ENCODE assay signal across 26 cellular contexts in the genomic region with DNA sequence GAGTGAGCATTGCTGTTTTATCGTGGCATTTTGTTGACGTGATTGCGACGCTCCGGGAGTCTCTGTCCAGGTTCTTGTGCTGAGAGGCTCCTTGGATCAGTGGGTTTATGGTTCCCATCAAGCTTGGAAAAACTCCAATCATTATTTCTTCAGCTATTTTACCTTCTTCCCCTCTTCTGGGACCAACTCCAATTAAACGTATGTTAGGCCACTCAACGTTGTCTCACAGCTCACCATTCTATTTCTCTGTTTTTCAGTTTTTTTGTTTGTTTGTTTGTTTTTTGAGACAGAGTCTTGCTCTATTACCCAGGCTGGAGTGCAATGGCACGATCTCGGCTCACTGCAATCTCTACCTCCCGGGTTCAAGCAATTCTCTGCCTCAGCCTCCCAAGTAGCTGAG. TPM values are rescaled to one million over a fixed set of nuclear protein-coding genes. Genes with fewer than 3 reads are reported as not detected.
"Had no signal": no experiment of that assay in that cellular context is flagged by ENCODE, and none has a peak within 500 bp of the region (broad histone marks: within the 10 kb centered on the region; RNA-seq: fewer than 3 reads in every experiment).

No MANE protein-coding gene starts in this region.

- DNase-seq: activated B cell treated with CpG ODN at 0.5 μM for 24 hours; activated CD4-positive, alpha-beta T cell treated with anti-CD3 and anti-CD28 coated beads, Interleukin-2, amount 50 U/mL, for 1 hour; activated gamma-delta T cell treated with Interleukin-2 at 50 U/mL for 16 hours; activated naive CD8-positive, alpha-beta T cell treated with anti-CD3 and anti-CD28 coated beads, Interleukin-2, amount 10 ng/mL, durations not matched to agents 7 days and 5 days; activated T-cell treated with anti-CD3 and anti-CD28 coated beads, Interleukin-2, amount 50 U/mL, for 1 hour; amniotic stem cell; caudate nucleus; foreskin fibroblast; head of caudate nucleus; hippocampal formation; left cardiac atrium; right lobe of liver; stimulated activated CD4-positive, alpha-beta T cell treated with anti-CD3 and anti-CD28 coated beads, Interleukin-2, amount 100 ng/mL, for 48 hours; substantia nigra; T-helper 1 cell; uterus had no signal

- H3K36me3 Mint-ChIP-seq: type B pancreatic cell had no signal

- H3K27ac Mint-ChIP-seq: activated B cell treated with CpG ODN at 0.5 μM for 24 hours; activated naive CD8-positive, alpha-beta T cell treated with anti-CD3 and anti-CD28 coated beads, Interleukin-2, amount 10 ng/mL, durations not matched to agents 7 days and 5 days; nephron; T-helper 2 cell treated with Interferon-gamma antibody and Interleukin-4, amounts not matched to agents 5 μg/mL and 100 μg/mL, for 36 hours; type B pancreatic cell had no signal

- H3K9me3 ChIP-seq: right lobe of liver, uterus had no signal

- H3K36me3 ChIP-seq: right lobe of liver, uterus had no signal

- ATAC-seq: esophagus mucosa, left cardiac atrium, left ventricle myocardium superior, right lobe of liver had no signal

- H3K4me3 ChIP-seq: right lobe of liver, uterus had no signal

- H3K4me3 Mint-ChIP-seq: activated B cell treated with CpG ODN at 0.5 μM for 24 hours; activated naive CD8-positive, alpha-beta T cell treated with anti-CD3 and anti-CD28 coated beads, Interleukin-2, amount 10 ng/mL, durations not matched to agents 7 days and 5 days; activated T-helper 1 cell treated with anti-CD3 and anti-CD28 coated beads, Interleukin-12 subunit alpha, Interleukin-12 subunit beta, Interleukin-2, Interleukin-4 antibody, amounts not matched to agents 30 ng/mL and 10 ng/mL and 1 ng/mL, durations not matched to agents 14 hours and 24 hours and 36 hours; nephron; stimulated activated naive CD8-positive, alpha-beta T cell treated with anti-CD3 and anti-CD28 coated beads, Interleukin-15, Interleukin-2, amounts not matched to agents 100 ng/mL and 50 ng/mL, for 24 hours; T-helper 2 cell treated with Interferon-gamma antibody and Interleukin-4, amounts not matched to agents 5 μg/mL and 100 μg/mL, for 36 hours; type B pancreatic cell had no signal

- H3K27ac ChIP-seq: right lobe of liver, uterus had no signal

- H3K4me1 ChIP-seq: right lobe of liver, uterus had no signal

RNA-seq across cellular contexts. Expression of a gene that starts 10.0 kb away (rescaled TPM):
- total RNA-seq: activated B cell treated with CpG ODN at 0.5 μM for 24 hours; activated naive CD8-positive, alpha-beta T cell treated with anti-CD3 and anti-CD28 coated beads, Interleukin-2, amount 10 ng/mL, durations not matched to agents 7 days and 5 days; activated T-helper 1 cell treated with anti-CD3 and anti-CD28 coated beads, Interleukin-12 subunit alpha, Interleukin-12 subunit beta, Interleukin-2, Interleukin-4 antibody, amounts not matched to agents 30 ng/mL and 10 ng/mL and 1 ng/mL, durations not matched to agents 14 hours and 24 hours and 36 hours; esophagus mucosa; lung microvascular endothelial cell; osteocyte had no signal

RNA-seq across cellular contexts. Expression of a gene that starts 25.6 kb away (rescaled TPM):
- total RNA-seq: left ventricle myocardium superior, skeletal muscle tissue had no signal
